22 cellular contexts compared by ENCODE assay signal in the genomic region with DNA sequence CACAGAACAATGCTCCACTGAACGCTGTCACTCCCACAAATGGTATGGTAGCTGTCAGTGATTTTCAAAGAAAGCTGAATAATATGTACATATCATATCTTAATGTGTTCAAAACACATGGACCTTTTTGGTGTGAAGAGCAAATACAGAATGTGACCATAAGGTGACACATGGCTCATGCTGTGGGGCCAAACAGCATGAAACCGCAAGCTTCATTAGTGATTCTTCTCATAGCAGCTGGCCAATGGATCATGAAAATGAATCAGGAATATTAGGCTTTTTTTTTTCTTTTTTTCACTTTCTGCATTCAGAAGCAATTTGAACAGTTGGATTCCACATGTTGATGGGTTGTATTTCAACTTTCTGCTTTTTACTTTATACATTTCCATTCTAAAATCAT. TPM values are rescaled to one million over a fixed set of nuclear protein-coding genes. Genes with fewer than 3 reads are reported as not detected.
"Had no signal": no experiment of that assay in that cellular context is flagged by ENCODE, and none has a peak within 500 bp of the region (broad histone marks: within the 10 kb centered on the region; RNA-seq: fewer than 3 reads in every experiment).

No MANE protein-coding gene starts in this region.

- H3K27ac ChIP-seq: brain microvascular endothelial cell, neutrophil, pancreas, stomach, testis had no signal

- H3K4me3 ChIP-seq: mucosa of descending colon, pancreas, stomach had no signal

- DNase-seq: activated CD4-positive, alpha-beta T cell treated with anti-CD3 and anti-CD28 coated beads for 4 hours; activated CD8-positive, alpha-beta T cell treated with anti-CD3 and anti-CD28 coated beads for 36 hours; activated naive CD4-positive, alpha-beta T cell treated with anti-CD3 and anti-CD28 coated beads, Interleukin-2, amount 10 ng/mL, durations not matched to agents 7 days and 5 days; activated naive CD8-positive, alpha-beta T cell treated with anti-CD3 and anti-CD28 coated beads, Interleukin-2, amount 50 U/mL, for 24 hours; activated T-cell treated with anti-CD3 and anti-CD28 coated beads, Interleukin-2, amount 50 U/mL, for 24 hours; anterior cingulate cortex; brain microvascular endothelial cell; cortex of kidney; erythroblast; head of caudate nucleus; left cardiac atrium; mesenchymal stem cell; mucosa of descending colon; naive thymus-derived CD4-positive, alpha-beta T cell; pancreas; stimulated activated CD4-positive, alpha-beta T cell treated with anti-CD3 and anti-CD28 coated beads, Interleukin-4, amount 100 ng/mL, for 24 hours; stomach; testis had no signal

- H3K27me3 ChIP-seq: brain microvascular endothelial cell, neutrophil, pancreas, stomach, testis had no signal

- H3K9me3 ChIP-seq: neutrophil, pancreas, testis had no signal

- H3K36me3 ChIP-seq: brain microvascular endothelial cell, neutrophil, pancreas, stomach had no signal

RNA-seq across cellular contexts. Expression of gene CDH9, which starts 54.9 kb away (rescaled TPM):
- total RNA-seq: activated CD8-positive, alpha-beta T cell treated with anti-CD3 and anti-CD28 coated beads for 36 hours; left cardiac atrium; lower leg skin; mucosa of descending colon; naive thymus-derived CD4-positive, alpha-beta T cell; pancreas; pulmonary artery endothelial cell; sciatic nerve had no signal
- polyA plus RNA-seq: naive thymus-derived CD4-positive, alpha-beta T cell; pancreas; stomach had no signal
